In genomic region chr1:83998205-83998598, GRCh38 we compare ENCODE assay signal across 7 cellular contexts.
DNase-seq lines count a peak whose midpoint lies in the region; ATAC-seq, FAIRE-seq and TF ChIP-seq lines count a peak whose summit lies in the region.

No MANE protein-coding gene starts in this region.

- H3K9me3 ChIP-seq in HEK293 (ENCODE audit: control insufficient read depth, insufficient read depth, low read depth, low read length) (no peaks in the 10 kb centered on the region), RWPE2 (ENCODE audit: severe bottlenecking) (no peaks in the 10 kb centered on the region)

- no peak for TF ChIP-seq CTCF in HEK293 (tag by site-specific recombination; IDR thresholded peaks at IDR 0.05)
- no peak for TF ChIP-seq CTCF in RWPE2 (IDR thresholded peaks at IDR 0.05; ENCODE audit: poor library complexity, severe bottlenecking)
- TF ChIP-seq CTCF in fibroblast of mammary gland (conservative IDR thresholded peaks at IDR 0.05; ENCODE audit: control insufficient read depth, insufficient read depth, low read depth, low read length) = no peak

- CTCF ChIA-PET in HEK293 (lab: Yijun Ruan, JAX) = interaction anchor here (1.1 kb wide), 1 partner anchor 55 kb away, joined by 5 read pairs; no protein-coding TSS in a partner anchor

- H3K27me3 ChIP-seq in RWPE2 (ENCODE audit: insufficient read depth, poor library complexity, severe bottlenecking) (no peaks in the 10 kb centered on the region), rectal smooth muscle tissue (ENCODE audit: control insufficient read depth, insufficient read depth, low read length) (no peaks in the 10 kb centered on the region)

- DNase-seq in RWPE2 (ENCODE audit: low spot score) (no peak), fibroblast of mammary gland (ENCODE audit: low read depth) (peak; percentile 16), OCI-M2 (lab: John Stamatoyannopoulos, UW; ENCODE audit: unreplicated experiment) (no peak), urothelium cell line (ENCODE audit: low spot score) (no peak)

- H3K4me3 ChIP-seq in HEK293 (ENCODE audit: low read depth, low read length) (peak overlapping the region; percentile 91), RWPE2 (ENCODE audit: severe bottlenecking) (peak overlapping the region; percentile 86), fibroblast of mammary gland (ENCODE audit: control insufficient read depth, low read depth, low read length) (peak overlapping the region; percentile 75), rectal smooth muscle tissue (ENCODE audit: low read length) (peak overlapping the region; percentile 82)

- ATAC-seq in RWPE2 (ENCODE audit: low read depth) (no peak), HG03342 (IDR thresholded peaks at IDR 0.05; ENCODE audit: unreplicated experiment) (no peak)

- no peak overlapping the region for H3K9ac ChIP-seq in rectal smooth muscle tissue (ENCODE audit: low read length)

- H3K4me1 ChIP-seq in HEK293 (ENCODE audit: control insufficient read depth, insufficient read depth, low read length) (no peaks in the 10 kb centered on the region), RWPE2 (ENCODE audit: insufficient read depth, poor library complexity, severe bottlenecking) (peaks cover 5% of the 10 kb centered on the region), rectal smooth muscle tissue (ENCODE audit: control insufficient read depth, insufficient read depth, low read length) (peaks cover 5% of the 10 kb centered on the region)

- H3K36me3 ChIP-seq in HEK293 (ENCODE audit: control insufficient read depth in 2 of 2, insufficient read depth in 1 of 2, low read length in 2 of 2) = no peaks in the 10 kb centered on the region
- no peaks in the 10 kb centered on the region for H3K36me3 ChIP-seq in RWPE2 (ENCODE audit: low read depth)
- no peaks in the 10 kb centered on the region for H3K36me3 ChIP-seq in rectal smooth muscle tissue (ENCODE audit: control insufficient read depth, insufficient read depth, low read length)

- FAIRE-seq in urothelium cell line (lab: Jason Lieb, UNC) = no peak

- POLR2A ChIA-PET in HEK293 (lab: Yijun Ruan, JAX) = interaction anchor here (0.5 to 1.4 kb wide), 9 partner anchors 9 to 79 kb away, joined by 3 to 6 read pairs (median 4); no protein-coding TSS in a partner anchor

- H3K27ac ChIP-seq in HEK293 (ENCODE audit: extremely low read depth, low read depth, low read length) = no peak overlapping the region
- no peak overlapping the region for H3K27ac ChIP-seq in RWPE2 (ENCODE audit: poor library complexity, severe bottlenecking)
- no peak overlapping the region for H3K27ac ChIP-seq in rectal smooth muscle tissue (ENCODE audit: low read depth, low read length)

TF ChIP-seq in HEK293, 187 proteins besides CTCF, POLR2A, EP300 and RAD21:
- peak; percentile 34; the same call in 1 of the 2 replicates for TF ChIP-seq ZNF366 (tag by site-specific recombination; conservative IDR thresholded peaks at IDR 0.05)
- peak; percentile 21; the same call in 1 of the 2 replicates for TF ChIP-seq ZNF692 (tag by site-specific recombination; IDR thresholded peaks at IDR 0.05)
- peak; percentile 86 for TF ChIP-seq ZNF510 (tag by site-specific recombination; IDR thresholded peaks at IDR 0.05; ENCODE audit: insufficient replicate concordance)
- no peak for TF ChIP-seq ZNF292 (tag by site-specific recombination; IDR thresholded peaks at IDR 0.05; ENCODE audit: borderline replicate concordance, low read depth)
- no peak for TF ChIP-seq ZNF530 (tag by site-specific recombination; IDR thresholded peaks at IDR 0.05; ENCODE audit: low read depth)
- TF ChIP-seq ZNF280C (tag by site-specific recombination; IDR thresholded peaks at IDR 0.05) = no peak
- TF ChIP-seq PRDM1 (tag by site-specific recombination; IDR thresholded peaks at IDR 0.05) = peak; percentile 85
- TF ChIP-seq ZNF10 (tag by site-specific recombination; IDR thresholded peaks at IDR 0.05) = peak; percentile 78
